ENCODE assay signal across 9 cellular contexts in genomic region chrX:131741103-131741581, GRCh38.
DNase-seq lines count a peak whose midpoint lies in the region; ATAC-seq and TF ChIP-seq lines count a peak whose summit lies in the region.
"Had no signal": no experiment of that assay in that cellular context is flagged by ENCODE, and none has a peak within 500 bp of the region (broad histone marks: within the 10 kb centered on the region; RNA-seq: fewer than 3 reads in every experiment).

No MANE protein-coding gene starts in this region.

- peak overlapping the region; percentile 90 for H3K27ac ChIP-seq in HL-60 (replicated peaks)

- H3K9me3 ChIP-seq in skeletal muscle satellite cell (replicated peaks; ENCODE audit: low read length), result peaks cover 4% of the 10 kb centered on the region

- H3K27me3 ChIP-seq in HL-60 (ENCODE audit: insufficient read depth, poor library complexity, severe bottlenecking) (no peaks in the 10 kb centered on the region), skeletal muscle satellite cell (ENCODE audit: control insufficient read depth, insufficient read depth, low read length) (no peaks in the 10 kb centered on the region)

- H3K4me3 ChIP-seq in HL-60 (replicated peaks; ENCODE audit: insufficient read depth, low read length), result no peak overlapping the region
- H3K4me3 ChIP-seq in skeletal muscle satellite cell (ENCODE audit: low read length), result peak overlapping the region; percentile 75

- peak overlapping the region; percentile 82 for H3K4me2 ChIP-seq in skeletal muscle satellite cell (ENCODE audit: low read length)

- DNase-seq in HL-60 (ENCODE audit: low read depth in 1 of 2, low spot score in 1 of 2) (peak in 1 of 2 experiments; percentile 83), NCI-H510A treated with DMSO at 0.1 percent for 48 hours (lab: John Stamatoyannopoulos, UW) (no peak), KBM-7 (no peak)
- peak; percentile 77 for DNase-seq in effector CD4-positive, alpha-beta T cell
- no peak for DNase-seq in stimulated activated CD4-positive, alpha-beta T cell treated with anti-CD3 and anti-CD28 coated beads, Interleukin-4, amount 100 ng/mL, for 24 hours

- no peak for TF ChIP-seq CTCF in HL-60 (IDR thresholded peaks at IDR 0.05; ENCODE audit: insufficient read depth, low read length)

- no peaks in the 10 kb centered on the region for H3K36me3 ChIP-seq in skeletal muscle satellite cell (ENCODE audit: insufficient read depth, low read length)

- H3K9ac ChIP-seq in skeletal muscle satellite cell (ENCODE audit: low read depth, low read length), result peak overlapping the region; percentile 75

- H3K4me1 ChIP-seq in skeletal muscle satellite cell (ENCODE audit: control insufficient read depth, insufficient read depth, low read length), result no peaks in the 10 kb centered on the region

- in situ Hi-C loops in KBM-7 (cut with MboI; ENCODE audit: low pct_unique_long_range_greater_than_20kb, low sequenced_read_pairs), result no loop called here

- ATAC-seq in GM19023 (IDR thresholded peaks at IDR 0.05; ENCODE audit: unreplicated experiment), result peak; percentile 63
- ATAC-seq: HCT116, Panc1 had no signal
